In the genomic region with DNA sequence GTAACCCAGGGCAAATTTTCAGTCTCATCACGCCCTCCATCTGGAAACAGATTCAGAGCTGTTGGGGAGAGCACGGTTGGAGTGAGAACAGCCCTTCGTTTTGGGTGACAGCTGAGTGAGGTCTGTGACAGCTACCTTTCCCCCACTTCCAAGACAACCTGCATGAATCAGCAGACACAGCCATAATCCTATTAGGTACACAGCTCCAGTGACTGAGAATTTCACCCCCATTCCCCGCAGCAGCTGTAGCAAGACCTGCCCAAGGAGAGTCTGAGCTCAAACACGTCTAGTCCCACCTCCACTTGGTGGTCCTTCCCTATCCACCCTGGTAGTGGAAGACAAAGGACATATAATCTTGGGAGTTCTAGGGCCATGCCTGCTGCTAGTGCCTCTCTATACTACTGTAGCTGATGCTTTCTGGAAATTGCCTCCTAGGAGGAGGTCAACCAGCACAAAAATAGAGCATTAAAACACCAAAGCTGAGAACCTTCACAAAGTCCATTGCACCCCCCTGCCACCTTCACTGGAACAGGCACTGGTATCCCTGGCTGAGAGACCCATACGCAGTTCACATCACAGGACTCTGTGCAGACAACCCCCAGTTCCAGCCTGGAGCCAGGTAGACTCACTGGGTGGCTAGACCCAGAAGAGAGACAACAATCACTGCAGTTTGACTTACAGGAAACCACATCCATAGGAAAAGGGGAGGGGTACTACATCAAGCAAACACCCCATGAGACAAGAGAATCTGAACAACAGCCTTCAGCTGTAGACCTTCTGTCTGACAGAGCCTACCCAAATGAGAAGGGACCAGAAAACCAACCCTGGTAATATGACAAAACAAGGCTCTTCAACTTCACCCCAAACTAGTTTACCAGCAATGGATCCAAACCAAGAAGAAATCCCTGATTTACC, we compare ENCODE assay signal across 21 cellular contexts.
"Had no signal": no experiment of that assay in that cellular context is flagged by ENCODE, and none has a peak within 500 bp of the region (broad histone marks: within the 10 kb centered on the region; RNA-seq: fewer than 3 reads in every experiment).

No MANE protein-coding gene starts in this region.

- H3K36me3 ChIP-seq: ascending aorta, breast epithelium had no signal

- H3K4me1 ChIP-seq: ascending aorta, breast epithelium had no signal

- H3K36me3 Mint-ChIP-seq: type B pancreatic cell had no signal

- H3K4me3 Mint-ChIP-seq: activated CD4-positive, alpha-beta memory T cell treated with anti-CD3 and anti-CD28 coated beads for 36 hours; type B pancreatic cell had no signal

- H3K4me3 ChIP-seq: ascending aorta, breast epithelium, lung had no signal

- H3K27me3 ChIP-seq: ascending aorta, breast epithelium had no signal

- H3K27ac Mint-ChIP-seq: activated CD4-positive, alpha-beta memory T cell treated with anti-CD3 and anti-CD28 coated beads for 36 hours; progenitor cell of endocrine pancreas; type B pancreatic cell had no signal

- ATAC-seq: left lobe of liver; right cardiac atrium; stimulated activated naive CD8-positive, alpha-beta T cell treated with anti-CD3 and anti-CD28 coated beads, Interleukin-15, Interleukin-2, amounts not matched to agents 100 U/mL and 50 U/mL, for 24 hours had no signal

- H3K9me3 ChIP-seq: ascending aorta, breast epithelium had no signal

- H3K27ac ChIP-seq: ascending aorta, breast epithelium, VCaP had no signal

- H3K27me3 Mint-ChIP-seq: activated CD4-positive, alpha-beta memory T cell treated with anti-CD3 and anti-CD28 coated beads for 36 hours; progenitor cell of endocrine pancreas; type B pancreatic cell had no signal

- FAIRE-seq: endometrium, frontal cortex, keratinocyte had no signal

- DNase-seq: activated CD4-positive, alpha-beta memory T cell treated with anti-CD3 and anti-CD28 coated beads for 36 hours; activated naive CD4-positive, alpha-beta T cell treated with Interleukin-2 at 50 U/mL for 16 hours; activated T-cell treated with anti-CD3 and anti-CD28 coated beads for 4 hours; cerebellar nuclear complex; cortex of kidney; erythroblast; midbrain; right cardiac atrium; stimulated activated CD4-positive, alpha-beta T cell treated with anti-CD3 and anti-CD28 coated beads, Interleukin-2, amount 100 ng/mL, for 24 hours; stimulated activated naive CD8-positive, alpha-beta T cell treated with anti-CD3 and anti-CD28 coated beads, Interleukin-15, Interleukin-2, amounts not matched to agents 100 U/mL and 50 U/mL, for 24 hours; T-helper 2 cell had no signal
